ENCODE assay signal across 8 cellular contexts in the genomic region with DNA sequence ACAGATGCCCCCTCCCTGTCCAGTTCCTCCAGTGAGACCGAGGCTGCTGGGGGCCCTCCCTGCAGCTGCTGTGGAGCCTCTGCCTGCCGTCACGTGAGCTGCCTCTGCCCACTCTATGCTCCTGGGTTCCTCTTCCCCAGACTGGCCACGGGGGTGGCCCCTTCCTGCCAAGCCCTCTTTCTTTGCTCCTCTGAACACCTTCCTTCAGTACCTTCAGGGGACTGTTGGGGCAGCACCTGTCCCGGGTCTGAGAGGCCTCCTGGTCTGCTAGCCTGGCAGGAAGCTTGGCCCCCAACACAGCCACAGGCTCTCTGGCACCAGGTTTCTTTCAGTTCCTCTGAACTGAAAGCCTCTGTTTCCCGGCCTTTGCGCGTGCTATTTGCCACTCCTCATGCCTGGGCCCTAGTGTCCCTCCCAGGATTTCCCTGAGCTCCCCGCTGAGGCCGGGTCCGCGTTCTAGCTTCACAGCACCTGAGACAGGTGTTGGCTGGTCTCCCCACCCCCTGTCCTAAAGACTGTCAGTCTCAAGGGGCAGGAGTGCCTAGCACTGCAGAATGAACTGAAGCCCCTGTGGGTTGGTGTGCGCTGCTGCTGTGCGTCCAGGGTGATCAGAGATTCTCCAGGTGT. TPM values are rescaled to one million over a fixed set of nuclear protein-coding genes. Genes with fewer than 3 reads are reported as not detected.
DNase-seq lines count a peak whose midpoint lies in the region; ATAC-seq and TF ChIP-seq lines count a peak whose summit lies in the region.

No MANE protein-coding gene starts in this region.

- peak overlapping the region; percentile 13 for H3K9ac ChIP-seq in NT2/D1 (ENCODE audit: insufficient read length, low read depth)

- ATAC-seq in CD4-positive, alpha-beta T cell (ENCODE audit: poor library complexity): peak; percentile 34
- ATAC-seq in GM21528 (IDR thresholded peaks at IDR 0.05; ENCODE audit: low FRiP score, unreplicated experiment) (peak; percentile 49), left lung (peak; percentile 46), GM19395 (IDR thresholded peaks at IDR 0.05; ENCODE audit: unreplicated experiment) (no peak)

- no peaks in the 10 kb centered on the region for H3K27me3 Mint-ChIP-seq in CD4-positive, alpha-beta T cell

- no peaks in the 10 kb centered on the region for H3K36me3 Mint-ChIP-seq in CD4-positive, alpha-beta T cell (ENCODE audit: low read depth)

- peaks cover 18% of the 10 kb centered on the region for H3K4me1 ChIP-seq in NT2/D1 (ENCODE audit: insufficient read depth, insufficient read length)
- peaks cover 0 to 74% of the 10 kb centered on the region in 2 donors for H3K4me1 ChIP-seq in left lung

- no peaks in the 10 kb centered on the region for H3K36me3 ChIP-seq in NT2/D1 (ENCODE audit: insufficient read depth, insufficient read length, low read length)
- peaks cover 0 to under 1% of the 10 kb centered on the region in 2 donors for H3K36me3 ChIP-seq in left lung

- CTCF ChIA-PET in CD4-positive, alpha-beta T cell (lab: Charles Lee): no interaction called here

- H3K9me3 ChIP-seq in CD4-positive, alpha-beta T cell (ENCODE audit: control insufficient read depth, low read length): no peaks in the 10 kb centered on the region
- H3K9me3 ChIP-seq in NT2/D1 (ENCODE audit: insufficient read depth, low read length): no peaks in the 10 kb centered on the region
- H3K9me3 ChIP-seq in left lung: no peaks in the 10 kb centered on the region

- no peak for TF ChIP-seq CTCF in CD4-positive, alpha-beta T cell (IDR thresholded peaks at IDR 0.05)
- peak in 1 of 2 donors; percentile 17 for TF ChIP-seq CTCF in left lung (IDR thresholded peaks at IDR 0.05)

- peaks cover 2% of the 10 kb centered on the region for H3K4me1 Mint-ChIP-seq in CD4-positive, alpha-beta T cell (ENCODE audit: low read depth)

- H3K27ac Mint-ChIP-seq in CD4-positive, alpha-beta T cell: no peak overlapping the region

- no peak for DNase-seq in CD4-positive, alpha-beta T cell
- DNase-seq in NT2/D1 (ENCODE audit: low read depth, low spot score): no peak
- DNase-seq in left lung: peak; percentile 82 to 87
- no peak for DNase-seq in 8988T
- no peak for DNase-seq in HT-29 (ENCODE audit: low spot score)
- no peak for DNase-seq in SW480 (ENCODE audit: low spot score)

- no peaks in the 10 kb centered on the region for H3K9me3 Mint-ChIP-seq in CD4-positive, alpha-beta T cell

- POLR2A ChIA-PET in CD4-positive, alpha-beta T cell (lab: Charles Lee): no interaction called here

- H3K27me3 ChIP-seq in CD4-positive, alpha-beta T cell (ENCODE audit: control insufficient read depth, insufficient read depth, low read length): no peaks in the 10 kb centered on the region
- H3K27me3 ChIP-seq in NT2/D1 (ENCODE audit: insufficient read depth, insufficient read length): no peaks in the 10 kb centered on the region
- H3K27me3 ChIP-seq in left lung: no peaks in the 10 kb centered on the region

- no peak overlapping the region for H3K4me3 ChIP-seq in NT2/D1 (ENCODE audit: insufficient read length, low read depth)
- H3K4me3 ChIP-seq in left lung: peak overlapping the region in 1 of 2 donors; percentile 6

- no peak overlapping the region for H3K4me3 Mint-ChIP-seq in CD4-positive, alpha-beta T cell

- intact Hi-C loops in CD4-positive, alpha-beta T cell (cut with DNase I, micrococcal nuclease): no loop called here
- intact Hi-C loops in left lung (cut with DNase I): no loop called here

- H3K27ac ChIP-seq in CD4-positive, alpha-beta T cell (ENCODE audit: low read depth, low read length): no peak overlapping the region
- peak overlapping the region; percentile 75 to 91 for H3K27ac ChIP-seq in left lung

RNA-seq across cellular contexts. Expression of gene ATP6V0C, which starts 6.6 kb away (rescaled TPM):
- 100 to 1,000 TPM; 224 to 234 TPM for total RNA-seq in CD4-positive, alpha-beta T cell
- total RNA-seq in left lung: 100 to 1,000 TPM; 296 to 333 TPM
- 99.9 and 117 TPM in 2 replicates for total RNA-seq in HT-29 (2014; rRNA removed; shearing (Covaris generic))

RNA-seq across cellular contexts. Expression of gene AMDHD2, which starts 13.0 kb away (rescaled TPM):
- 100 to 1,000 TPM; 171 to 177 TPM for total RNA-seq in CD4-positive, alpha-beta T cell
- 10 to 100 TPM; 45.5 to 62.4 TPM for total RNA-seq in left lung
- total RNA-seq in HT-29 (2014; rRNA removed; shearing (Covaris generic)): 112 and 114 TPM in 2 replicates

RNA-seq across cellular contexts. Expression of gene CEMP1, which starts 24.0 kb away (rescaled TPM):
- 1 to 10 TPM; 1.0 to 1.8 TPM for total RNA-seq in CD4-positive, alpha-beta T cell
- total RNA-seq in left lung: 1 to 10 TPM in 1 of 2 donors, under 1 TPM in 1; 0.45 to 1.1 TPM
- total RNA-seq in HT-29 (2014; rRNA removed; shearing (Covaris generic)): 0.84 TPM in 1 of 2 replicates, not detected in the other

RNA-seq across cellular contexts. Expression of gene PDPK1, which starts 30.7 kb away (rescaled TPM):
- total RNA-seq in CD4-positive, alpha-beta T cell: 10 to 100 TPM; 46.1 to 51.1 TPM
- 10 to 100 TPM; 56.4 to 64.8 TPM for total RNA-seq in left lung
- 21.2 and 23.7 TPM in 2 replicates for total RNA-seq in HT-29 (2014; rRNA removed; shearing (Covaris generic))

RNA-seq across cellular contexts. Expression of gene TBC1D24, which starts 32.2 kb away (rescaled TPM):
- total RNA-seq in CD4-positive, alpha-beta T cell: 1 to 10 TPM; 1.2 to 2.1 TPM
- total RNA-seq in left lung: 10 to 100 TPM; 37.1 to 41.4 TPM
- total RNA-seq in HT-29 (2014; rRNA removed; shearing (Covaris generic)): 16.5 and 16.6 TPM in 2 replicates

Comparison
In these comparisons a context has a peak if more than half of its experiments do, and no peak if none do; other contexts are left out.
1. DNase-seq: peak in left lung (2 of 2); none in CD4-positive, alpha-beta T cell (0 of 10), NT2/D1 (single experiment), 8988T (single experiment), HT-29 (single experiment) and SW480 (single experiment).